27 cellular contexts compared by ENCODE assay signal in the genomic region with DNA sequence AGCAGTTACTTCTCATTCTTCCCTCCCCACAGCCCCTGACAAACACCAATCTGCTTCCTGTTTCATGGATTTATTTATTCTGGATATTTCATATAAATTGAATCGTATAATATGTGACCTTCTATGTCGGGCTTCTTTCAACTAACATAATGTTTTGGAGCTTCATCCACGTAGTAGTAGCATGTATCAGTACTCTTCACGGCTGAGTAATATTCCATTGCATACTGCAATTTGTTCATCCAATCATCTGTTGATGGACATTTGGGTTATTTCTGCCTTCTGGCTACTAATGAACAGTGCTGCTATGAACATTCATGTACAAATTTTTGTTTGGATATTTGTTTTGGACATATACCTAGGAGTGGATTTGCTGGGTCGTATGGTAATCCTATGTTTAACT.
"Had no signal": no experiment of that assay in that cellular context is flagged by ENCODE, and none has a peak within 500 bp of the region (broad histone marks: within the 10 kb centered on the region; RNA-seq: fewer than 3 reads in every experiment).

No MANE protein-coding gene starts in this region.

- DNase-seq: activated CD4-positive, alpha-beta memory T cell treated with anti-CD3 and anti-CD28 coated beads for 36 hours; activated CD4-positive, alpha-beta T cell treated with anti-CD3 and anti-CD28 coated beads for 36 hours; activated CD4-positive, alpha-beta T cell treated with anti-CD3 and anti-CD28 coated beads, Interleukin-2, amount 10 ng/mL, durations not matched to agents 24 days and 14 days; activated CD4-positive, CD25-positive, alpha-beta regulatory T cell; activated CD4-positive, CD25-positive, alpha-beta regulatory T cell treated with anti-CD3 and anti-CD28 coated beads, Interleukin-2, amount 50 U/mL, for 72 hours; activated CD8-positive, alpha-beta memory T cell treated with anti-CD3 and anti-CD28 coated beads, Interleukin-2, amount 50 U/mL, for 48 hours; activated CD8-positive, alpha-beta T cell treated with anti-CD3 and anti-CD28 coated beads, Interleukin-2, amount 10 ng/mL, durations not matched to agents 7 days and 5 days; activated gamma-delta T cell; activated naive CD4-positive, alpha-beta T cell; activated naive CD4-positive, alpha-beta T cell treated with anti-CD3 and anti-CD28 coated beads, Interleukin-2, amount 10 ng/mL, durations not matched to agents 7 days and 5 days; activated naive CD8-positive, alpha-beta T cell treated with anti-CD3 and anti-CD28 coated beads, Interleukin-2, amount 10 ng/mL, durations not matched to agents 7 days and 5 days; activated T-cell treated with anti-CD3 and anti-CD28 coated beads for 4 hours; activated T-cell treated with anti-CD3 and anti-CD28 coated beads, Interleukin-2, amount 50 U/mL, for 24 hours; activated T-cell treated with anti-CD3 and anti-CD28 coated beads, Interleukin-2, amount 50 U/mL, for 72 hours; brain microvascular endothelial cell; dorsolateral prefrontal cortex; effector memory CD4-positive, alpha-beta T cell; endodermal cell; foreskin fibroblast; T-helper 1 cell; T-helper 17 cell; T1000 had no signal

- H3K4me3 Mint-ChIP-seq: activated CD4-positive, alpha-beta memory T cell treated with anti-CD3 and anti-CD28 coated beads for 36 hours; activated CD4-positive, alpha-beta T cell treated with anti-CD3 and anti-CD28 coated beads for 36 hours; activated CD4-positive, alpha-beta T cell treated with anti-CD3 and anti-CD28 coated beads, Interleukin-2, amount 10 ng/mL, durations not matched to agents 24 days and 14 days; activated CD8-positive, alpha-beta T cell treated with anti-CD3 and anti-CD28 coated beads, Interleukin-2, amount 10 ng/mL, durations not matched to agents 7 days and 5 days; activated naive CD4-positive, alpha-beta T cell treated with anti-CD3 and anti-CD28 coated beads, Interleukin-2, amount 10 ng/mL, durations not matched to agents 7 days and 5 days; activated naive CD8-positive, alpha-beta T cell treated with anti-CD3 and anti-CD28 coated beads, Interleukin-2, amount 10 ng/mL, durations not matched to agents 7 days and 5 days; activated T-cell treated with anti-CD3 and anti-CD28 coated beads, Interleukin-2, amount 50 U/mL, for 24 hours; activated T-cell treated with anti-CD3 and anti-CD28 coated beads, Interleukin-2, amount 50 U/mL, for 72 hours; central memory CD8-positive, alpha-beta T cell; dendritic cell treated with granulocyte-macrophage colony-stimulating factor and Interleukin-4, amounts not matched to agents 40 ng/mL and 50 ng/mL, for 4 days; endodermal cell; T-helper 17 cell; T-helper 2 cell treated with Interferon-gamma antibody and Interleukin-4, amounts not matched to agents 5 μg/mL and 100 μg/mL, for 36 hours had no signal

- ATAC-seq: activated CD4-positive, alpha-beta T cell treated with anti-CD3 and anti-CD28 coated beads for 36 hours; activated CD8-positive, alpha-beta T cell treated with anti-CD3 and anti-CD28 coated beads, Interleukin-2, amount 10 ng/mL, durations not matched to agents 7 days and 5 days; activated naive CD4-positive, alpha-beta T cell treated with anti-CD3 and anti-CD28 coated beads, Interleukin-2, amount 50 U/mL, for 72 hours; activated T-cell treated with anti-CD3 and anti-CD28 coated beads, Interleukin-2, amount 50 U/mL, for 72 hours; esophagus mucosa; T-helper 17 cell had no signal

- H3K9me3 Mint-ChIP-seq: activated CD4-positive, alpha-beta memory T cell treated with anti-CD3 and anti-CD28 coated beads for 36 hours; activated CD4-positive, alpha-beta T cell treated with anti-CD3 and anti-CD28 coated beads, Interleukin-2, amount 10 ng/mL, durations not matched to agents 24 days and 14 days; activated naive CD4-positive, alpha-beta T cell treated with anti-CD3 and anti-CD28 coated beads, Interleukin-2, amount 10 ng/mL, durations not matched to agents 7 days and 5 days; activated naive CD4-positive, alpha-beta T cell treated with anti-CD3 and anti-CD28 coated beads, Interleukin-2, amount 50 U/mL, for 72 hours; activated naive CD8-positive, alpha-beta T cell treated with anti-CD3 and anti-CD28 coated beads, Interleukin-2, amount 10 ng/mL, durations not matched to agents 7 days and 5 days; activated T-cell treated with anti-CD3 and anti-CD28 coated beads, Interleukin-2, amount 50 U/mL, for 24 hours; activated T-cell treated with anti-CD3 and anti-CD28 coated beads, Interleukin-2, amount 50 U/mL, for 72 hours; central memory CD8-positive, alpha-beta T cell; dendritic cell treated with granulocyte-macrophage colony-stimulating factor and Interleukin-4, amounts not matched to agents 40 ng/mL and 50 ng/mL, for 4 days; endodermal cell; T-helper 2 cell treated with Interferon-gamma antibody and Interleukin-4, amounts not matched to agents 5 μg/mL and 100 μg/mL, for 36 hours had no signal

- H3K4me1 Mint-ChIP-seq: activated CD4-positive, alpha-beta T cell treated with anti-CD3 and anti-CD28 coated beads, Interleukin-2, amount 10 ng/mL, durations not matched to agents 24 days and 14 days; activated naive CD4-positive, alpha-beta T cell treated with anti-CD3 and anti-CD28 coated beads, Interleukin-2, amount 10 ng/mL, durations not matched to agents 7 days and 5 days; activated naive CD8-positive, alpha-beta T cell treated with anti-CD3 and anti-CD28 coated beads, Interleukin-2, amount 10 ng/mL, durations not matched to agents 7 days and 5 days; central memory CD8-positive, alpha-beta T cell; T-helper 17 cell had no signal

- H3K27ac Mint-ChIP-seq: activated CD4-positive, alpha-beta memory T cell treated with anti-CD3 and anti-CD28 coated beads for 36 hours; activated CD4-positive, alpha-beta T cell treated with anti-CD3 and anti-CD28 coated beads for 36 hours; activated CD4-positive, alpha-beta T cell treated with anti-CD3 and anti-CD28 coated beads, Interleukin-2, amount 10 ng/mL, durations not matched to agents 24 days and 14 days; activated CD8-positive, alpha-beta T cell treated with anti-CD3 and anti-CD28 coated beads, Interleukin-2, amount 10 ng/mL, durations not matched to agents 7 days and 5 days; activated naive CD4-positive, alpha-beta T cell treated with anti-CD3 and anti-CD28 coated beads, Interleukin-2, amount 10 ng/mL, durations not matched to agents 7 days and 5 days; activated naive CD4-positive, alpha-beta T cell treated with anti-CD3 and anti-CD28 coated beads, Interleukin-2, amount 50 U/mL, for 72 hours; activated naive CD8-positive, alpha-beta T cell treated with anti-CD3 and anti-CD28 coated beads, Interleukin-2, amount 10 ng/mL, durations not matched to agents 7 days and 5 days; activated T-cell treated with anti-CD3 and anti-CD28 coated beads, Interleukin-2, amount 50 U/mL, for 24 hours; activated T-cell treated with anti-CD3 and anti-CD28 coated beads, Interleukin-2, amount 50 U/mL, for 72 hours; dendritic cell treated with granulocyte-macrophage colony-stimulating factor and Interleukin-4, amounts not matched to agents 40 ng/mL and 50 ng/mL, for 4 days; endodermal cell; T-helper 17 cell; T-helper 2 cell treated with Interferon-gamma antibody and Interleukin-4, amounts not matched to agents 5 μg/mL and 100 μg/mL, for 36 hours had no signal

- H3K36me3 Mint-ChIP-seq: activated CD4-positive, alpha-beta memory T cell treated with anti-CD3 and anti-CD28 coated beads for 36 hours; activated naive CD4-positive, alpha-beta T cell treated with anti-CD3 and anti-CD28 coated beads, Interleukin-2, amount 10 ng/mL, durations not matched to agents 7 days and 5 days; activated naive CD4-positive, alpha-beta T cell treated with anti-CD3 and anti-CD28 coated beads, Interleukin-2, amount 50 U/mL, for 72 hours; activated naive CD8-positive, alpha-beta T cell treated with anti-CD3 and anti-CD28 coated beads, Interleukin-2, amount 10 ng/mL, durations not matched to agents 7 days and 5 days had no signal
